Comparison of ENCODE assay signal across 22 cellular contexts in genomic region chr1:48924099-48924498, GRCh38.
DNase-seq lines count a peak whose midpoint lies in the region; ATAC-seq and TF ChIP-seq lines count a peak whose summit lies in the region.
"Had no signal": no experiment of that assay in that cellular context is flagged by ENCODE, and none has a peak within 500 bp of the region (broad histone marks: within the 10 kb centered on the region; RNA-seq: fewer than 3 reads in every experiment).

No MANE protein-coding gene starts in this region.

- no peak for TF ChIP-seq EP300 in SK-N-SH (IDR thresholded peaks at IDR 0.05; ENCODE audit: borderline replicate concordance in 1 of 2, low read depth in 1 of 2, low read length in 1 of 2)

- H3F3A ChIP-seq in SK-N-SH (replicated peaks; ENCODE audit: insufficient read depth): no peaks in the 10 kb centered on the region

- no peak overlapping the region for H3K27ac ChIP-seq in SK-N-SH (ENCODE audit: low read depth in 2 of 2, low read length in 1 of 2)
- no peak overlapping the region for H3K27ac ChIP-seq in BLaER1 treated with 17β-estradiol and CSF1 and Interleukin-3, amounts not matched to agents 10 nM and 100 nM
- H3K27ac ChIP-seq: 22Rv1 had no signal

- no peak for DNase-seq in SK-N-SH
- no peak for DNase-seq in NCI-H1092 treated with DMSO at 0.1 percent for 48 hours (lab: John Stamatoyannopoulos, UW)
- no peak for DNase-seq in activated T-cell treated with anti-CD3 and anti-CD28 coated beads, Interleukin-2, amount 50 U/mL, for 4 hours
- DNase-seq: ACHN; BE2C; C1 segment of cervical spinal cord; CD4-positive, alpha-beta memory T cell; CD4-positive, CD25-positive, alpha-beta regulatory T cell; CD8-positive, alpha-beta memory T cell; COR-L47; DMS 273 treated with DMSO at 0.1 percent for 48 hours; DMS153; DMS53; DMS79; DND-41; EL; GDM1 had no signal

- no peaks in the 10 kb centered on the region for H3K36me3 Mint-ChIP-seq in activated T-cell treated with anti-CD3 and anti-CD28 coated beads, Interleukin-2, amount 50 U/mL, for 4 hours (ENCODE audit: insufficient read depth)
- H3K36me3 Mint-ChIP-seq: CD14-positive monocyte; CD4-positive, alpha-beta memory T cell; CD4-positive, CD25-positive, alpha-beta regulatory T cell; CD8-positive, alpha-beta memory T cell had no signal

- H3K4me3 Mint-ChIP-seq in activated T-cell treated with anti-CD3 and anti-CD28 coated beads, Interleukin-2, amount 50 U/mL, for 4 hours: no peak overlapping the region
- H3K4me3 Mint-ChIP-seq: CD14-positive monocyte; CD4-positive, alpha-beta memory T cell; CD4-positive, CD25-positive, alpha-beta regulatory T cell; CD8-positive, alpha-beta memory T cell had no signal

- H2AFZ ChIP-seq in SK-N-SH (ENCODE audit: low read depth): peak overlapping the region; percentile 13; the same call in 1 of the 2 replicates

- no peaks in the 10 kb centered on the region for H3K79me2 ChIP-seq in SK-N-SH (ENCODE audit: insufficient read depth)

- no peaks in the 10 kb centered on the region for H3K36me3 ChIP-seq in SK-N-SH (replicated peaks in 1 of 2; ENCODE audit: control insufficient read depth in 1 of 2, insufficient read depth in 2 of 2, low read length in 1 of 2)
- H3K36me3 ChIP-seq in BLaER1 treated with 17β-estradiol and CSF1 and Interleukin-3, amounts not matched to agents 10 nM and 100 nM: no peaks in the 10 kb centered on the region
- H3K36me3 ChIP-seq: BE2C had no signal

- H3K9me3 ChIP-seq in SK-N-SH: no peaks in the 10 kb centered on the region
- H3K9me3 ChIP-seq in BLaER1 treated with 17β-estradiol and CSF1 and Interleukin-3, amounts not matched to agents 10 nM and 100 nM (replicated peaks in 1 of 11): peaks cover 0 to 17% (median 7%) of the 10 kb centered on the region in 11 experiments; a peak in 9 of 22 replicates
- H3K9me3 ChIP-seq: BE2C had no signal

- no peak for TF ChIP-seq CTCF in SK-N-SH (IDR thresholded peaks at IDR 0.05)

- no peak for ATAC-seq in SK-N-SH treated with all-trans-retinoic acid at 6 μM for 48 hours
- ATAC-seq in activated T-cell treated with anti-CD3 and anti-CD28 coated beads, Interleukin-2, amount 50 U/mL, for 4 hours: no peak
- ATAC-seq: GM12878 had no signal

- no peak for TF ChIP-seq RAD21 in SK-N-SH (IDR thresholded peaks at IDR 0.05; ENCODE audit: low read length)

- H3K4me1 ChIP-seq in SK-N-SH (ENCODE audit: control insufficient read depth in 1 of 2, insufficient read depth in 2 of 2, low read depth in 1 of 2, low read length in 1 of 2): peaks cover 5 to 8% of the 10 kb centered on the region in 2 experiments; a peak in 2 of 4 replicates
- peaks cover 0 to 20% (median 13%) of the 10 kb centered on the region in 10 experiments; a peak in 17 of 20 replicates for H3K4me1 ChIP-seq in BLaER1 treated with 17β-estradiol and CSF1 and Interleukin-3, amounts not matched to agents 10 nM and 100 nM

- H3K9me2 ChIP-seq in SK-N-SH: no peaks in the 10 kb centered on the region

- POLR2A ChIA-PET in SK-N-SH (lab: Yijun Ruan, JAX): no interaction called here

- no peak overlapping the region for H3K9ac ChIP-seq in SK-N-SH
- no peak overlapping the region for H3K9ac ChIP-seq in BLaER1 treated with 17β-estradiol and CSF1 and Interleukin-3, amounts not matched to agents 10 nM and 100 nM

- H3K4me1 Mint-ChIP-seq in activated T-cell treated with anti-CD3 and anti-CD28 coated beads, Interleukin-2, amount 50 U/mL, for 4 hours (ENCODE audit: low read depth): no peaks in the 10 kb centered on the region
- H3K4me1 Mint-ChIP-seq: CD14-positive monocyte; CD4-positive, alpha-beta memory T cell; CD4-positive, CD25-positive, alpha-beta regulatory T cell; CD8-positive, alpha-beta memory T cell had no signal

- no peaks in the 10 kb centered on the region for H4K20me1 ChIP-seq in SK-N-SH (ENCODE audit: insufficient read depth)
- no peaks in the 10 kb centered on the region for H4K20me1 ChIP-seq in BLaER1 treated with 17β-estradiol and CSF1 and Interleukin-3, amounts not matched to agents 10 nM and 100 nM

- no peak overlapping the region for H3K4me2 ChIP-seq in SK-N-SH
- peak overlapping the region in 6 of 11 experiments; percentile 25 to 64 (median 50); a peak in 9 of 22 replicates for H3K4me2 ChIP-seq in BLaER1 treated with 17β-estradiol and CSF1 and Interleukin-3, amounts not matched to agents 10 nM and 100 nM

- no peak overlapping the region for H3K4me3 ChIP-seq in SK-N-SH (ENCODE audit: low read depth in 2 of 2, low read length in 1 of 2)
- H3K4me3 ChIP-seq in BLaER1 treated with 17β-estradiol and CSF1 and Interleukin-3, amounts not matched to agents 10 nM and 100 nM: no peak overlapping the region
- H3K4me3 ChIP-seq: GM12878 had no signal

- H3K27me3 Mint-ChIP-seq in activated T-cell treated with anti-CD3 and anti-CD28 coated beads, Interleukin-2, amount 50 U/mL, for 4 hours (ENCODE audit: low read depth): no peaks in the 10 kb centered on the region
- H3K27me3 Mint-ChIP-seq: CD4-positive, alpha-beta memory T cell; CD4-positive, CD25-positive, alpha-beta regulatory T cell; CD8-positive, alpha-beta memory T cell had no signal

- no peaks in the 10 kb centered on the region for H3K27me3 ChIP-seq in SK-N-SH (ENCODE audit: insufficient read depth)
- no peaks in the 10 kb centered on the region for H3K27me3 ChIP-seq in BLaER1 treated with 17β-estradiol and CSF1 and Interleukin-3, amounts not matched to agents 10 nM and 100 nM
- H3K27me3 ChIP-seq: BE2C had no signal

- CTCF ChIA-PET in SK-N-SH (lab: Yijun Ruan, JAX): interaction anchor here (1.5 kb wide), 1 partner anchor 1425 kb away, joined by 7 read pairs; no protein-coding TSS in a partner anchor

- H3K9me3 Mint-ChIP-seq in activated T-cell treated with anti-CD3 and anti-CD28 coated beads, Interleukin-2, amount 50 U/mL, for 4 hours: no peaks in the 10 kb centered on the region

TF ChIP-seq in SK-N-SH, 30 proteins besides CTCF, POLR2A, EP300 and RAD21 (continues in another document):
- no peak for TF ChIP-seq USF2 (IDR thresholded peaks at IDR 0.05; ENCODE audit: borderline replicate concordance, low read depth, low read length)
- no peak for TF ChIP-seq TEAD4 (IDR thresholded peaks at IDR 0.05; ENCODE audit: borderline replicate concordance, insufficient read depth)
- TF ChIP-seq JUND (IDR thresholded peaks at IDR 0.05): no peak
- no peak for TF ChIP-seq MAX (IDR thresholded peaks at IDR 0.05; ENCODE audit: low read depth)
- no peak for TF ChIP-seq MEF2A (IDR thresholded peaks at IDR 0.05; ENCODE audit: borderline replicate concordance, low read depth)
- no peak for TF ChIP-seq USF1 (IDR thresholded peaks at IDR 0.05; ENCODE audit: borderline replicate concordance, low read depth)
- TF ChIP-seq YY1 (IDR thresholded peaks at IDR 0.05; ENCODE audit: low read depth): no peak

TF ChIP-seq in SK-N-SH treated with all-trans-retinoic acid at 6 μM for 48 hours, 23 proteins besides CTCF, POLR2A, EP300 and RAD21 (continues in another document):
- TF ChIP-seq ZC3H10 (CRISPR knock-in tag; IDR thresholded peaks at IDR 0.05): no peak
- TF ChIP-seq ZNF565 (CRISPR knock-in tag; conservative IDR thresholded peaks at IDR 0.05; ENCODE audit: low read depth): no peak
- no peak for TF ChIP-seq CSRNP3 (CRISPR knock-in tag; IDR thresholded peaks at IDR 0.05)
- no peak for TF ChIP-seq PPARA (CRISPR knock-in tag; IDR thresholded peaks at IDR 0.05; ENCODE audit: borderline replicate concordance)
- TF ChIP-seq ISL1 (CRISPR knock-in tag; IDR thresholded peaks at IDR 0.05): no peak
- TF ChIP-seq SNAI2 (CRISPR knock-in tag; IDR thresholded peaks at IDR 0.05): no peak
- TF ChIP-seq ZNF70 (CRISPR knock-in tag; IDR thresholded peaks at IDR 0.05): no peak
- no peak for TF ChIP-seq CREB5 (CRISPR knock-in tag; IDR thresholded peaks at IDR 0.05; ENCODE audit: low read depth)
